In the genomic region with DNA sequence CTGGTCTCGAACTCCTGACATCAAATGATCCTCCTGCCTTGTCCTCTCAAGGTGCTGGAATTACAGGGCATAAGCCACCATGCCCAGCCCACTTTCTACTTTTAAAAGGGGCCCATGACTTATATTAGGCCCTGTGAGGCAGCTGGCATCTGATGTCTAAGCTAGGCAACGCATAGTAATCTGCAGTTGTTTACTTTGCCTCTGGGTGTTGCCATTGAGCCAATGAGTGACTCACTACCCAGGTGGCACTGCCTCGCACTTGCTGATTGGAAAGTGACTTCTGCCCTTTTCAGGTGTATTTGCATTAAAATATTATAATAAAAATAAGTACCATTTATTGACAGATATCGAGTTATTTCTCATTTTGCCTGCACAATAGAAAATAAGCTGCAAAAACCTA, we compare ENCODE assay signal across 8 cellular contexts.
A peak's percentile ranks its signal among the peaks of the same experiment; 100 is the strongest.
DNase-seq lines count a peak whose midpoint lies in the region; ATAC-seq, FAIRE-seq and TF ChIP-seq lines count a peak whose summit lies in the region.

No MANE protein-coding gene starts in this region.

- H3K27me3 ChIP-seq in brain microvascular endothelial cell (replicated peaks): no peaks in the 10 kb centered on the region

- ATAC-seq in stimulated activated naive CD8-positive, alpha-beta T cell treated with anti-CD3 and anti-CD28 coated beads, Interleukin-15, Interleukin-2, amounts not matched to agents 100 U/mL and 50 U/mL, for 24 hours: peak; percentile 72

- no peak overlapping the region for H3K27ac ChIP-seq in brain microvascular endothelial cell

- H3K36me3 ChIP-seq in brain microvascular endothelial cell (replicated peaks): no peaks in the 10 kb centered on the region

- no peak overlapping the region for H3K4me3 ChIP-seq in brain microvascular endothelial cell (ENCODE audit: low read depth, low read length)

- peak; percentile 36 for TF ChIP-seq CTCF in brain microvascular endothelial cell (IDR thresholded peaks at IDR 0.05; ENCODE audit: low read depth, low read length, missing control alignments)

- in situ Hi-C loops in brain microvascular endothelial cell (cut with HindIII; ENCODE audit: low pct_ligation_motif_present, low sequenced_read_pairs): no loop called here

- FAIRE-seq in GM19239 (lab: Jason Lieb, UNC): peak; percentile 26

- DNase-seq in D341Med (ENCODE audit: low spot score): peak; percentile 82
- DNase-seq in GM19239 (ENCODE audit: insufficient read length, low spot score): peak; percentile 28
- DNase-seq in NCI-H1092 (lab: John Stamatoyannopoulos, UW): peak; percentile 16
- DNase-seq in brain microvascular endothelial cell: no peak
- peak; percentile 11 for DNase-seq in stimulated activated naive CD8-positive, alpha-beta T cell treated with anti-CD3 and anti-CD28 coated beads, Interleukin-15, Interleukin-2, amounts not matched to agents 100 U/mL and 50 U/mL, for 24 hours
- DNase-seq in NCI-H1930 (lab: John Stamatoyannopoulos, UW): no peak
- no peak for DNase-seq in inferior parietal cortex (ENCODE audit: extremely low spot score)
- DNase-seq in islet precursor cell: no peak

Comparison
In these comparisons a context has a peak if more than half of its experiments do, and no peak if none do; other contexts are left out.
1. DNase-seq: peak in D341Med (single experiment), GM19239 (single experiment), NCI-H1092 (single experiment) and stimulated activated naive CD8-positive, alpha-beta T cell treated with anti-CD3 and anti-CD28 coated beads, Interleukin-15, Interleukin-2, amounts not matched to agents 100 U/mL and 50 U/mL, for 24 hours (single experiment); none in brain microvascular endothelial cell (single experiment), NCI-H1930 (0 of 2), inferior parietal cortex (single experiment) and islet precursor cell (single experiment).